Comparison of ENCODE assay signal across 30 cellular contexts in the genomic region with DNA sequence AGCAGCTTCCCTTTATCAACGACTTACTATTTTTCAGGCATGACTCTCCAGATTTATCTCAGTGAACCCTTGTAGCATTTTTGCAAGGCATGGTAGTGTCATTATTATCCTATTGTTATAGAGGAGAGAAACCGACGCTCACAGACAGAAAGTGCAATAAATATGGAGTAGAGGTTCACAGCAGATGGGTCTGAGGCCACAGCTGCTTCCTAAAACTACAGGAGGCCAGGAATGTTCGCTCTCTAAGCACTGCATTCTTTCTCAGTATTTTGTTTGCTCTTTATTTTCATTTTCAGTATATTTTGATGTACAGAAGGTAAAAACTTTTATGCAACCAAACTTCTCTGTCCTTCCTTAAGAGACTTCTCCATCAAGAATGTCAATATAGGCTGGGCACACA. TPM values are rescaled to one million over a fixed set of nuclear protein-coding genes. Genes with fewer than 3 reads are reported as not detected.
DNase-seq lines count a peak whose midpoint lies in the region; ATAC-seq and TF ChIP-seq lines count a peak whose summit lies in the region.
"Had no signal": no experiment of that assay in that cellular context is flagged by ENCODE, and none has a peak within 500 bp of the region (broad histone marks: within the 10 kb centered on the region; RNA-seq: fewer than 3 reads in every experiment).

No MANE protein-coding gene starts in this region.

- no peak for DNase-seq in GM23248
- peak; percentile 16 for DNase-seq in NCI-H2227 (lab: John Stamatoyannopoulos, UW; ENCODE audit: unreplicated experiment)
- no peak for DNase-seq in esophagus muscularis mucosa (ENCODE audit: extremely low spot score)
- DNase-seq in psoas muscle, result no peak
- DNase-seq in NOMO-1 treated with DMSO at 0.1 percent for 48 hours (lab: John Stamatoyannopoulos, UW; ENCODE audit: unreplicated experiment), result no peak
- DNase-seq in uterus, result no peak
- DNase-seq in stimulated activated CD4-positive, alpha-beta T cell treated with anti-CD3 and anti-CD28 coated beads, Interleukin-15, amount 100 ng/mL, for 24 hours, result no peak
- DNase-seq in GM23338 (ENCODE audit: low spot score), result no peak
- DNase-seq: activated CD4-positive, alpha-beta T cell treated with anti-CD3 and anti-CD28 coated beads, Interleukin-2, amount 50 U/mL, for 48 hours; activated CD8-positive, alpha-beta memory T cell treated with anti-CD3 and anti-CD28 coated beads, Interleukin-2, amount 50 U/mL, for 4 hours; aorta; Calu3; central memory CD4-positive, alpha-beta T cell; KG1; lower lobe of right lung; NCI-H1694 treated with DMSO at 0.1 percent for 48 hours; NCI-H2171 treated with DMSO at 0.1 percent for 48 hours; OCI-M1; spleen; stimulated activated CD4-positive, alpha-beta T cell treated with anti-CD3 and anti-CD28 coated beads, Interleukin-4, amount 100 ng/mL, for 4 hours; stimulated activated naive CD4-positive, alpha-beta T cell; thyroid gland had no signal

- H3K4me1 Mint-ChIP-seq in GM23338, result peaks cover 11% of the 10 kb centered on the region

- H3K79me2 ChIP-seq in GM23248 (ENCODE audit: insufficient read depth) (no peaks in the 10 kb centered on the region), GM23338 (replicated peaks; ENCODE audit: insufficient read depth) (no peaks in the 10 kb centered on the region)

- no peak overlapping the region for H3K9ac ChIP-seq in GM23248

- H3K4me1 ChIP-seq in GM23248 (ENCODE audit: insufficient read depth) (peaks cover 15% of the 10 kb centered on the region), esophagus muscularis mucosa (peaks cover 10 to 50% (median 46%) of the 10 kb centered on the region in 4 donors), psoas muscle (no peaks in the 10 kb centered on the region), uterus (no peaks in the 10 kb centered on the region), GM23338 (ENCODE audit: insufficient read depth) (peaks cover 4% of the 10 kb centered on the region; the same call in 1 of the 2 replicates)

- H3K4me2 ChIP-seq in GM23248 (ENCODE audit: unreplicated experiment) (no peak overlapping the region), GM23338 (no peak overlapping the region)

- TF ChIP-seq CTCF in esophagus muscularis mucosa (IDR thresholded peaks at IDR 0.05) (no peak), psoas muscle (IDR thresholded peaks at IDR 0.05) (no peak), uterus (IDR thresholded peaks at IDR 0.05) (no peak), GM23338 (conservative IDR thresholded peaks at IDR 0.05; ENCODE audit: low read depth in 2 of 2) (no peak)

- H3K4me3 Mint-ChIP-seq in GM23338, result no peak overlapping the region
- H3K4me3 Mint-ChIP-seq: activated naive CD8-positive, alpha-beta T cell; CD14-positive monocyte; WTC11 had no signal

- H3K27ac ChIP-seq in GM23248 (peak overlapping the region; percentile 86), esophagus muscularis mucosa (replicated peaks in 1 of 4) (peak overlapping the region; percentile 78 to 94 (median 90)), psoas muscle (peak overlapping the region; percentile 16), uterus (peak overlapping the region in 1 of 2 donors; percentile 97), GM23338 (ENCODE audit: low read depth) (no peak overlapping the region)

- H3K36me3 Mint-ChIP-seq in GM23338 (ENCODE audit: low read depth), result no peaks in the 10 kb centered on the region
- H3K36me3 Mint-ChIP-seq: activated naive CD8-positive, alpha-beta T cell; CD14-positive monocyte; WTC11 had no signal

- no peaks in the 10 kb centered on the region for H3K36me3 ChIP-seq in GM23248 (ENCODE audit: low read depth)
- H3K36me3 ChIP-seq in esophagus muscularis mucosa, result no peaks in the 10 kb centered on the region
- no peaks in the 10 kb centered on the region for H3K36me3 ChIP-seq in psoas muscle (ENCODE audit: insufficient read depth in 1 of 2, low read depth in 1 of 2)
- H3K36me3 ChIP-seq in uterus, result no peaks in the 10 kb centered on the region
- H3K36me3 ChIP-seq in GM23338 (ENCODE audit: insufficient read depth), result no peaks in the 10 kb centered on the region
- H3K36me3 ChIP-seq: lower lobe of right lung, spleen, thyroid gland had no signal

- H4K20me1 ChIP-seq in GM23248 (ENCODE audit: insufficient read depth), result no peaks in the 10 kb centered on the region
- no peaks in the 10 kb centered on the region for H4K20me1 ChIP-seq in GM23338 (replicated peaks; ENCODE audit: insufficient read depth)

- 56 to 64% methylated on average over 4 of the region's 4 CpGs for WGBS in GM23248 (ENCODE audit: low coverage in 1 of 2, low lambda C conversion rate in 2 of 2, missing lambda C conversion rate in 2 of 2), 2 experiments
- 54% methylated on average over 4 of the region's 4 CpGs for WGBS in esophagus muscularis mucosa
- 42 to 48% (median 46%) methylated on average over 4 of the region's 4 CpGs for WGBS in psoas muscle, 3 donors

- H3K9me2 ChIP-seq in GM23248 (ENCODE audit: insufficient read depth), result no peaks in the 10 kb centered on the region
- no peaks in the 10 kb centered on the region for H3K9me2 ChIP-seq in GM23338 (ENCODE audit: insufficient read depth)

- ATAC-seq in psoas muscle (no peak), GM23338 (no peak)
- ATAC-seq: HCT116, lower lobe of right lung, WTC11 had no signal

- no peaks in the 10 kb centered on the region for H3K9me3 Mint-ChIP-seq in GM23338
- H3K9me3 Mint-ChIP-seq: activated T-helper 2 cell treated with anti-CD3 and anti-CD28 coated beads, Interferon-gamma antibody, Interleukin-2, Interleukin-4, amounts not matched to agents 10 μg/mL and 5 μg/mL and 100 μg/mL, durations not matched to agents 14 hours and 24 hours and 36 hours; WTC11 had no signal

- H3K27me3 ChIP-seq in GM23248 (replicated peaks; ENCODE audit: insufficient read depth) (no peaks in the 10 kb centered on the region), esophagus muscularis mucosa (no peaks in the 10 kb centered on the region), psoas muscle (ENCODE audit: insufficient read depth in 3 of 3, low read length in 2 of 3) (peaks cover 0 to 4% (median 0%) of the 10 kb centered on the region in 3 donors), uterus (no peaks in the 10 kb centered on the region), GM23338 (ENCODE audit: insufficient read depth) (no peaks in the 10 kb centered on the region)
- H3K27me3 ChIP-seq: thyroid gland had no signal

- intact Hi-C loops in esophagus muscularis mucosa (cut with DNase I), result no loop called here
- intact Hi-C loops in psoas muscle (cut with DNase I), result no loop called here
- intact Hi-C loops in uterus (cut with DNase I; ENCODE audit: low total_unique reads), result no loop called here

- H3F3A ChIP-seq in GM23248 (ENCODE audit: insufficient read depth) (peaks cover 32% of the 10 kb centered on the region), GM23338 (replicated peaks; ENCODE audit: low read depth) (no peaks in the 10 kb centered on the region)

- in situ Hi-C loops in GM23248 (cut with MboI), result no loop called here

- H3K4me3 ChIP-seq in GM23248, result no peak overlapping the region
- no peak overlapping the region for H3K4me3 ChIP-seq in esophagus muscularis mucosa
- no peak overlapping the region for H3K4me3 ChIP-seq in psoas muscle
- no peak overlapping the region for H3K4me3 ChIP-seq in uterus
- no peak overlapping the region for H3K4me3 ChIP-seq in GM23338
- H3K4me3 ChIP-seq: lower lobe of right lung, spleen, thyroid gland had no signal

- no peak overlapping the region for H3K27ac Mint-ChIP-seq in GM23338
- H3K27ac Mint-ChIP-seq: activated naive CD8-positive, alpha-beta T cell; activated T-helper 2 cell treated with anti-CD3 and anti-CD28 coated beads, Interferon-gamma antibody, Interleukin-2, Interleukin-4, amounts not matched to agents 10 μg/mL and 5 μg/mL and 100 μg/mL, durations not matched to agents 14 hours and 24 hours and 36 hours; CD14-positive monocyte; WTC11 had no signal

- no peak for TF ChIP-seq EP300 in esophagus muscularis mucosa (IDR thresholded peaks at IDR 0.05)

- TF ChIP-seq POLR2A in esophagus muscularis mucosa (IDR thresholded peaks at IDR 0.05; ENCODE audit: low read depth), result no peak
- TF ChIP-seq POLR2A in uterus (IDR thresholded peaks at IDR 0.05), result no peak

- H3K9me3 ChIP-seq in GM23248 (ENCODE audit: low read depth), result no peaks in the 10 kb centered on the region
- H3K9me3 ChIP-seq in esophagus muscularis mucosa, result no peaks in the 10 kb centered on the region
- H3K9me3 ChIP-seq in psoas muscle, result no peaks in the 10 kb centered on the region
- no peaks in the 10 kb centered on the region for H3K9me3 ChIP-seq in uterus
- H3K9me3 ChIP-seq: lower lobe of right lung, spleen, thyroid gland had no signal

- peaks cover 20% of the 10 kb centered on the region for H3K27me3 Mint-ChIP-seq in GM23338 (ENCODE audit: insufficient read depth, low read depth, poor library complexity)
- H3K27me3 Mint-ChIP-seq: activated naive CD8-positive, alpha-beta T cell had no signal

- peak overlapping the region; percentile 95 for H2AFZ ChIP-seq in GM23248
- H2AFZ ChIP-seq in GM23338, result no peak overlapping the region

RNA-seq across cellular contexts. Expression of a gene that starts 4.5 kb away (rescaled TPM):
- 53.0 and 63.2 TPM in 2 replicates for total RNA-seq in GM23248 (2014; rRNA removed; shearing (Covaris generic))
- 46.6 and 47.0 TPM in 2 replicates for polyA plus RNA-seq in GM23248 (2016; fragmentation: Nextera tagmentation; extraction: Ambion mirVana)
- total RNA-seq in esophagus muscularis mucosa, result 100 to 1,000 TPM in 3 of 4 donors, 10 to 100 TPM in 1; 71.0 to 234 (median 156) TPM
- total RNA-seq in psoas muscle, result 10 to 100 TPM in 3 of 4 donors, 1 to 10 TPM in 1; 6.9 to 22.0 (median 14.6) TPM
- polyA plus RNA-seq in psoas muscle, result 1 to 10 TPM; 2.8 to 7.8 (median 5.9) TPM
- total RNA-seq in uterus, result 100 to 1,000 TPM in 3 of 4 donors, 10 to 100 TPM in 1; 88.9 to 395 (median 303) TPM
- 36.7 and 42.0 TPM in 2 replicates for total RNA-seq in GM23338 (2014; rRNA removed; shearing (Covaris generic))
- 15.1 and 16.0 TPM in 2 replicates for polyA plus RNA-seq in GM23338 (2016; fragmentation: Nextera tagmentation; extraction: Ambion mirVana)
- total RNA-seq: Calu3, HT-29 had no signal
- polyA plus RNA-seq: CD14-positive monocyte had no signal

RNA-seq across cellular contexts. Expression of a gene that starts 17.3 kb away (rescaled TPM):
- total RNA-seq in GM23248 (2014; rRNA removed; shearing (Covaris generic)), result 13.9 and 20.3 TPM in 2 replicates
- polyA plus RNA-seq in GM23248 (2016; fragmentation: Nextera tagmentation; extraction: Ambion mirVana) (10.7 and 12.9 TPM in 2 replicates), psoas muscle (1 to 10 TPM; 7.1 to 9.6 (median 7.1) TPM), GM23338 (2016; fragmentation: Nextera tagmentation; extraction: Ambion mirVana) (7.1 and 8.0 TPM in 2 replicates)
- total RNA-seq in esophagus muscularis mucosa (10 to 100 TPM; 12.4 to 32.3 (median 26.5) TPM), psoas muscle (10 to 100 TPM in 3 of 4 donors, 1 to 10 TPM in 1; 7.7 to 13.1 (median 10.4) TPM), uterus (10 to 100 TPM; 10.6 to 33.6 (median 23.6) TPM)
- 19.8 and 35.4 TPM in 2 replicates for total RNA-seq in GM23338 (2014; rRNA removed; shearing (Covaris generic))

RNA-seq across cellular contexts. Expression of a gene that starts 23.7 kb away (rescaled TPM):
- 100 and 107 TPM in 2 replicates for total RNA-seq in GM23248 (2014; rRNA removed; shearing (Covaris generic))
- polyA plus RNA-seq in GM23248 (2016; fragmentation: Nextera tagmentation; extraction: Ambion mirVana), result 164 and 166 TPM in 2 replicates
- 10 to 100 TPM; 33.6 to 71.2 (median 55.9) TPM for total RNA-seq in esophagus muscularis mucosa
- 100 to 1,000 TPM in 3 of 4 donors, 10 to 100 TPM in 1; 79.2 to 127 (median 119) TPM for total RNA-seq in psoas muscle
- 10 to 100 TPM; 57.3 to 87.1 (median 81.3) TPM for polyA plus RNA-seq in psoas muscle
- 10 to 100 TPM; 12.9 to 73.3 (median 33.7) TPM for total RNA-seq in uterus
- 111 and 127 TPM in 2 replicates for total RNA-seq in GM23338 (2014; rRNA removed; shearing (Covaris generic))
- polyA plus RNA-seq in GM23338 (2016; fragmentation: Nextera tagmentation; extraction: Ambion mirVana), result 101 and 108 TPM in 2 replicates

RNA-seq across cellular contexts. Expression of a gene that starts 34.3 kb away (rescaled TPM):
- total RNA-seq in GM23248 (2014; rRNA removed; shearing (Covaris generic)), result not detected in 2 replicates
- polyA plus RNA-seq in GM23248 (2016; fragmentation: Nextera tagmentation; extraction: Ambion mirVana) (not detected in 2 replicates), psoas muscle (1,000 to 10,000 TPM in 1 of 3 donors, 100 to 1,000 TPM in 2; 285 to 1,581 (median 569) TPM), GM23338 (2016; fragmentation: Nextera tagmentation; extraction: Ambion mirVana) (5.1 and 7.8 TPM in 2 replicates)
- total RNA-seq in esophagus muscularis mucosa (1 to 10 TPM in 1 of 4 donors, under 1 TPM in 2, not detected in 1; 0.52 to 1.8 (median 0.66) TPM), psoas muscle (100 to 1,000 TPM; 214 to 449 (median 298) TPM), uterus (1 to 10 TPM in 1 of 4 donors, under 1 TPM in 1, not detected in 2; 0.76 to 1.4 TPM)
- total RNA-seq in GM23338 (2014; rRNA removed; shearing (Covaris generic)), result 0.78 and 2.9 TPM in 2 replicates
- total RNA-seq: endothelial cell of umbilical vein, kidney epithelial cell had no signal
- polyA plus RNA-seq: CD14-positive monocyte had no signal

RNA-seq across cellular contexts. Expression of a gene that starts 41.5 kb away (rescaled TPM):
- total RNA-seq in GM23248 (2014; rRNA removed; shearing (Covaris generic)), result not detected in 2 replicates
- polyA plus RNA-seq in GM23248 (2016; fragmentation: Nextera tagmentation; extraction: Ambion mirVana) (1.7 TPM in 1 of 2 replicates, not detected in the other), psoas muscle (under 1 TPM in 2 of 3 donors, not detected in 1; 0.15 to 0.23 TPM), GM23338 (2016; fragmentation: Nextera tagmentation; extraction: Ambion mirVana) (4.8 and 8.3 TPM in 2 replicates)
- total RNA-seq in esophagus muscularis mucosa (not detected), psoas muscle (1 to 10 TPM in 2 of 4 donors, not detected in 2; 1.7 TPM), uterus (not detected)
- 2.4 TPM in 1 of 2 replicates, not detected in the other for total RNA-seq in GM23338 (2014; rRNA removed; shearing (Covaris generic))
- total RNA-seq: activated T-helper 2 cell treated with anti-CD3 and anti-CD28 coated beads, Interferon-gamma antibody, Interleukin-2, Interleukin-4, amounts not matched to agents 10 μg/mL and 5 μg/mL and 100 μg/mL, durations not matched to agents 14 hours and 24 hours and 36 hours; aorta; Calu3; endothelial cell of umbilical vein; HT-29; thyroid gland had no signal
- polyA plus RNA-seq: CD14-positive monocyte, endothelial cell of umbilical vein had no signal
